Comparison of ENCODE assay signal across 1 cellular context in the genomic region with DNA sequence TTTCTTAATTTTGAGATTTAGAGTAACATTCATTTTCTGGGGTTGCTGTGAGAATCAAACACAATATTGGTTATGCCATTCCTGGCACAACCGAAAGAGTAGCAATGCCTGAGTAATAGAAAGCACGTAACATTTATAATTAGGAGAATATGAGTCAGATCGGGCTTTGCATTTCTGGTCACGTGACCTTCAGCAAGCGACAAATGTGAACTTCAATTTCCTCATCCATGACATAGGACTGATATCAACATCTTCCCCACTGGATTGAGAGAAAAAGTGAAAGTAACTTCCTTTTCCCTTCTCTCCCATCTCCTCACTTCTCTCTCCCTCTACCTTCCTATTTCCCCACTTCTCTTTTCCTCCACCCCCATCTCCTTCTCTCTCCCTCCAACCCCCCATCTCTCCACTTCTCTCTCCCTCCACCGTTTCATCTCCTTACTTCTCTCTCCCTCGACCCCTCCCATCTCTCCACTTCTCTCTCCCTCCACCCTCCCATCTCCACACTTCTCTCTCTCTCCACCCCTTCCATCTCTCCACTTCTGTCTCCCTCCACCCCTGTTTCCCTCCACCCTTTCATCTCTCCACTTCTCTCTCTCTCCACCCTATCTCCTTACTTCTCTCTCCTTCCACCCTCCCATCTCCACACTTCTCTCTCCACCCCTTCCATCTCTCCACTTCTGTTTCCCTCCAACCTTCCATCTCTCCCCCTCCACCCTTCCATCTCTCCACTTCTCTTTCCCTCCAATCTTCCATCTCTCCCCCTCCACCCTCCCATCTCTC.
TF ChIP-seq lines count a peak whose summit lies in the region.

No MANE protein-coding gene starts in this region.

TF ChIP-seq in GM12878, 131 proteins besides CTCF, POLR2A, EP300 and RAD21:
- TF ChIP-seq ATF7 (IDR thresholded peaks at IDR 0.05; ENCODE audit: low read depth), result 0 out of 2 replicates have a peak, but pooled peaks have one; percentile 12
- TF ChIP-seq BCL11A (IDR thresholded peaks at IDR 0.05; ENCODE audit: low read depth, low read length), result 0 out of 2 replicates have a peak, but pooled peaks have one; percentile 13
- TF ChIP-seq RAD51 (IDR thresholded peaks at IDR 0.05), result peak; percentile 93
- TF ChIP-seq BHLHE40 (IDR thresholded peaks at IDR 0.05; ENCODE audit: borderline replicate concordance in 1 of 2, low read depth in 2 of 2, low read length in 1 of 2), result peak in 1 of 2 experiments; percentile 63; a peak in 2 of 4 replicates
- TF ChIP-seq POU2F2 (IDR thresholded peaks at IDR 0.05; ENCODE audit: borderline replicate concordance, low read depth, low read length), result 0 out of 3 replicates have a peak, but pooled peaks have one; percentile 20
- no peak for TF ChIP-seq SIN3A (IDR thresholded peaks at IDR 0.05; ENCODE audit: low read depth, low read length)
- TF ChIP-seq, protein P1, sequence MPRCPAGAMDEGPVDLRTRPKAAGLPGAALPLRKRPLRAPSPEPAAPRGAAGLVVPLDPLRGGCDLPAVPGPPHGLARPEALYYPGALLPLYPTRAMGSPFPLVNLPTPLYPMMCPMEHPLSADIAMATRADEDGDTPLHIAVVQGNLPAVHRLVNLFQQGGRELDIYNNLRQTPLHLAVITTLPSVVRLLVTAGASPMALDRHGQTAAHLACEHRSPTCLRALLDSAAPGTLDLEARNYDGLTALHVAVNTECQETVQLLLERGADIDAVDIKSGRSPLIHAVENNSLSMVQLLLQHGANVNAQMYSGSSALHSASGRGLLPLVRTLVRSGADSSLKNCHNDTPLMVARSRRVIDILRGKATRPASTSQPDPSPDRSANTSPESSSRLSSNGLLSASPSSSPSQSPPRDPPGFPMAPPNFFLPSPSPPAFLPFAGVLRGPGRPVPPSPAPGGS (IDR thresholded peaks at IDR 0.05; ENCODE audit: borderline replicate concordance, insufficient read depth, low read depth, low read length, poor library complexity, severe bottlenecking), result no peak
- TF ChIP-seq IKZF2 (IDR thresholded peaks at IDR 0.05), result peak in 1 of 2 experiments; percentile 32; a peak in 1 of 4 replicates
- no peak for TF ChIP-seq SP1 (IDR thresholded peaks at IDR 0.05; ENCODE audit: low read depth, low read length)
- TF ChIP-seq, protein P2, sequence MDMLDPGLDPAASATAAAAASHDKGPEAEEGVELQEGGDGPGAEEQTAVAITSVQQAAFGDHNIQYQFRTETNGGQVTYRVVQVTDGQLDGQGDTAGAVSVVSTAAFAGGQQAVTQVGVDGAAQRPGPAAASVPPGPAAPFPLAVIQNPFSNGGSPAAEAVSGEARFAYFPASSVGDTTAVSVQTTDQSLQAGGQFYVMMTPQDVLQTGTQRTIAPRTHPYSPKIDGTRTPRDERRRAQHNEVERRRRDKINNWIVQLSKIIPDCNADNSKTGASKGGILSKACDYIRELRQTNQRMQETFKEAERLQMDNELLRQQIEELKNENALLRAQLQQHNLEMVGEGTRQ (IDR thresholded peaks at IDR 0.05; ENCODE audit: borderline replicate concordance, low read depth, low read length), result peak; percentile 22; the same call in 1 of the 2 replicates
TF ChIP-seq in GM12878: peak in this region for 7.
